In genomic region chr19:50510700-50511068, GRCh38 we compare ENCODE assay signal across 8 cellular contexts. TPM values are rescaled to one million over a fixed set of nuclear protein-coding genes. Genes with fewer than 3 reads are reported as not detected.
DNase-seq lines count a peak whose midpoint lies in the region; ATAC-seq and TF ChIP-seq lines count a peak whose summit lies in the region.

No MANE protein-coding gene starts in this region.

- no peaks in the 10 kb centered on the region for H3K36me3 Mint-ChIP-seq in T-cell
- no peaks in the 10 kb centered on the region for H3K36me3 Mint-ChIP-seq in glutamatergic neuron (ENCODE audit: unreplicated experiment)

- CTCF ChIA-PET in T-cell (lab: Charles Lee), result interaction anchor here in 1 of 2 donors (0.6 to 1.0 kb wide), 3 partner anchors 17 to 182 kb away, joined by 3 read pairs; partner anchors contain the start of gene KCNC3

- DNase-seq in AG10803 (ENCODE audit: low read depth) (no peak), HL-60 (ENCODE audit: low read depth in 1 of 2, low spot score in 1 of 2) (no peak), T-cell (no peak), glutamatergic neuron (no peak), RPMI8226 (no peak)

- H3K27me3 ChIP-seq in HL-60 (ENCODE audit: insufficient read depth, poor library complexity, severe bottlenecking) (peaks cover 3% of the 10 kb centered on the region), skeletal muscle satellite cell (ENCODE audit: control insufficient read depth, insufficient read depth, low read length) (peaks cover 9% of the 10 kb centered on the region)

- H3K9me3 Mint-ChIP-seq in T-cell, result no peaks in the 10 kb centered on the region
- peaks cover 15% of the 10 kb centered on the region for H3K9me3 Mint-ChIP-seq in glutamatergic neuron (ENCODE audit: unreplicated experiment)

- peak overlapping the region; percentile 72 for H3K27ac ChIP-seq in HL-60 (replicated peaks)

- H3K4me1 Mint-ChIP-seq in T-cell, result peaks cover 14 to 25% (median 18%) of the 10 kb centered on the region in 3 donors
- H3K4me1 Mint-ChIP-seq in glutamatergic neuron (ENCODE audit: low read depth, unreplicated experiment), result peaks cover 16% of the 10 kb centered on the region

- no peaks in the 10 kb centered on the region for H3K36me3 ChIP-seq in skeletal muscle satellite cell (ENCODE audit: insufficient read depth, low read length)

- H3K27ac Mint-ChIP-seq in T-cell (peak overlapping the region; percentile 95 to 98), glutamatergic neuron (ENCODE audit: unreplicated experiment) (peak overlapping the region; percentile 94)

- H3K27me3 Mint-ChIP-seq in T-cell (peaks cover 0 to 7% of the 10 kb centered on the region in 2 donors), glutamatergic neuron (ENCODE audit: unreplicated experiment) (peaks cover 24% of the 10 kb centered on the region)

- TF ChIP-seq CTCF in AG10803 (conservative IDR thresholded peaks at IDR 0.05; ENCODE audit: low read length) (no peak), HL-60 (IDR thresholded peaks at IDR 0.05; ENCODE audit: insufficient read depth, low read length) (no peak), glutamatergic neuron (IDR thresholded peaks at IDR 0.05; ENCODE audit: partially characterized antibody, unreplicated experiment) (no peak)

- peak overlapping the region; percentile 100 for H3K4me2 ChIP-seq in skeletal muscle satellite cell (ENCODE audit: low read length)

- peak in 1 of 4 experiments; percentile 19 for ATAC-seq in T-cell (replicated peaks in 1 of 4)
- no peak for ATAC-seq in GM18520 (IDR thresholded peaks at IDR 0.05; ENCODE audit: unreplicated experiment)
- ATAC-seq in HG03095 (IDR thresholded peaks at IDR 0.05; ENCODE audit: unreplicated experiment), result no peak

- POLR2A ChIA-PET in T-cell (lab: Charles Lee), result interaction anchor here in 1 of 2 donors (0.6 kb wide), 1 partner anchor 135 kb away, joined by 3 read pairs; no protein-coding TSS in a partner anchor

- H3K4me3 Mint-ChIP-seq in T-cell (peak overlapping the region; percentile 72 to 92 (median 84)), glutamatergic neuron (ENCODE audit: unreplicated experiment) (peak overlapping the region; percentile 83)

- H3K9ac ChIP-seq in skeletal muscle satellite cell (ENCODE audit: low read depth, low read length), result peak overlapping the region; percentile 97

- peaks cover 7% of the 10 kb centered on the region for H3K4me1 ChIP-seq in skeletal muscle satellite cell (ENCODE audit: control insufficient read depth, insufficient read depth, low read length)

- H3K4me3 ChIP-seq in AG10803 (ENCODE audit: low read length), result peak overlapping the region; percentile 95
- peak overlapping the region; percentile 74 for H3K4me3 ChIP-seq in HL-60 (replicated peaks; ENCODE audit: insufficient read depth, low read length)
- H3K4me3 ChIP-seq in skeletal muscle satellite cell (ENCODE audit: low read length), result peak overlapping the region; percentile 95

- no peaks in the 10 kb centered on the region for H3K9me3 ChIP-seq in skeletal muscle satellite cell (replicated peaks; ENCODE audit: low read length)

RNA-seq across cellular contexts. Expression of gene JOSD2, which starts 0.3 kb away (rescaled TPM):
- 10 to 100 TPM; 15.4 to 45.7 (median 40.6) TPM for total RNA-seq in T-cell
- 19.1 TPM for total RNA-seq in glutamatergic neuron (ENCODE audit: unreplicated experiment)
- total RNA-seq in skeletal muscle satellite cell (2012; rRNA removed), result 50.2 and 50.4 TPM in 2 replicates

RNA-seq across cellular contexts. Expression of gene ASPDH, which starts 3.0 kb away (rescaled TPM):
- total RNA-seq in T-cell (not detected), glutamatergic neuron (ENCODE audit: unreplicated experiment) (not detected)
- not detected in 2 replicates for total RNA-seq in skeletal muscle satellite cell (2012; rRNA removed)

RNA-seq across cellular contexts. Expression of gene GARIN5A, which starts 34.0 kb away (rescaled TPM):
- total RNA-seq in T-cell (1 to 10 TPM in 1 of 5 donors, under 1 TPM in 3, not detected in 1; 0.60 to 1.2 (median 0.67) TPM), glutamatergic neuron (ENCODE audit: unreplicated experiment) (5.2 TPM)
- total RNA-seq in skeletal muscle satellite cell (2012; rRNA removed), result under 0.01 and 0.25 TPM in 2 replicates

RNA-seq across cellular contexts. Expression of gene EMC10, which starts 34.4 kb away (rescaled TPM):
- total RNA-seq in T-cell (10 to 100 TPM; 83.7 to 98.1 (median 89.7) TPM), glutamatergic neuron (ENCODE audit: unreplicated experiment) (98.8 TPM)
- total RNA-seq in skeletal muscle satellite cell (2012; rRNA removed), result 42.8 and 46.9 TPM in 2 replicates

RNA-seq across cellular contexts. Expression of gene LRRC4B, which starts 57.6 kb away (rescaled TPM):
- total RNA-seq in T-cell (not detected), glutamatergic neuron (ENCODE audit: unreplicated experiment) (28.5 TPM)
- total RNA-seq in skeletal muscle satellite cell (2012; rRNA removed), result not detected in 2 replicates
